ENCODE assay signal across 12 cellular contexts in the genomic region with DNA sequence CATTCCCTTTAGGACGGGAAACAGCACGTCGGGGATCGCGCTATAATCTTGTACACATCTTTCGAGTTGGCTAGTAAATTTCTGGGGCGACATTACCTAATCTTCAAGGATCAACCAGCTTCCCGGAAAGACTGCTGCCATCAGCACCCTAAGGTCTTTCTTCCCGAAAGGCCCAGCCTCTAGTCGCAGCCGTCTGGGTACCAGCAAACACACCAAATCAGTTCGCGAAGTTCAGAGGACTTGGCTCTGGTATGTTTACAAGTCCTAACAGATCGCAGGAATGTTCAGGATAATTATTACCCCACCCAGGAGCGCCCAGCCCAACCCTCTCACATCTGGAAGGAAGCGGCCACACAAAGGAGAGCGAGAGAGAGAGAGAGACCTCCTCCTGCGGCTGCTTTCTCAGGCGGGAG.
A peak's percentile ranks its signal among the peaks of the same experiment; 100 is the strongest.
DNase-seq lines count a peak whose midpoint lies in the region; ATAC-seq and TF ChIP-seq lines count a peak whose summit lies in the region.
"Had no signal": no experiment of that assay in that cellular context is flagged by ENCODE, and none has a peak within 500 bp of the region (broad histone marks: within the 10 kb centered on the region; RNA-seq: fewer than 3 reads in every experiment).

No MANE protein-coding gene starts in this region.

- H2AFZ ChIP-seq in hepatocyte: peak overlapping the region; percentile 48

- H3K4me3 Mint-ChIP-seq in activated T-helper 2 cell treated with anti-CD3 and anti-CD28 coated beads, Interferon-gamma antibody, Interleukin-2, Interleukin-4, amounts not matched to agents 10 μg/mL and 5 μg/mL and 100 μg/mL, durations not matched to agents 14 hours and 24 hours and 36 hours (ENCODE audit: low read depth): no peak overlapping the region
- H3K4me3 Mint-ChIP-seq: activated T-helper 17 cell treated with anti-CD3 and anti-CD28 coated beads, Interleukin-2, amount 50 U/mL, for 72 hours; CD8-positive, alpha-beta T cell had no signal

- no peaks in the 10 kb centered on the region for H3K36me3 Mint-ChIP-seq in activated T-helper 2 cell treated with anti-CD3 and anti-CD28 coated beads, Interferon-gamma antibody, Interleukin-2, Interleukin-4, amounts not matched to agents 10 μg/mL and 5 μg/mL and 100 μg/mL, durations not matched to agents 14 hours and 24 hours and 36 hours (ENCODE audit: low read depth)
- H3K36me3 Mint-ChIP-seq: CD8-positive, alpha-beta T cell had no signal

- peaks cover 59% of the 10 kb centered on the region for H3K27me3 ChIP-seq in hepatocyte
- H3K27me3 ChIP-seq: testis had no signal

- peak overlapping the region; percentile 83 for H3K4me2 ChIP-seq in hepatocyte

- TF ChIP-seq CTCF in GM13977 (IDR thresholded peaks at IDR 0.05; ENCODE audit: extremely low read depth, insufficient read depth, missing control alignments): no peak
- no peak for TF ChIP-seq CTCF in hepatocyte (IDR thresholded peaks at IDR 0.05; ENCODE audit: poor library complexity)

- H3K36me3 ChIP-seq in hepatocyte (replicated peaks; ENCODE audit: insufficient read depth, low read depth): no peaks in the 10 kb centered on the region

- intact Hi-C loops in activated T-helper 2 cell treated with anti-CD3 and anti-CD28 coated beads, Interferon-gamma antibody, Interleukin-2, Interleukin-4, amounts not matched to agents 10 μg/mL and 5 μg/mL and 100 μg/mL, durations not matched to agents 14 hours and 24 hours and 36 hours (cut with micrococcal nuclease): no loop called here

- peaks cover 5% of the 10 kb centered on the region for H3K4me1 Mint-ChIP-seq in activated T-helper 2 cell treated with anti-CD3 and anti-CD28 coated beads, Interferon-gamma antibody, Interleukin-2, Interleukin-4, amounts not matched to agents 10 μg/mL and 5 μg/mL and 100 μg/mL, durations not matched to agents 14 hours and 24 hours and 36 hours (ENCODE audit: low read depth)
- H3K4me1 Mint-ChIP-seq: activated T-helper 17 cell treated with anti-CD3 and anti-CD28 coated beads, Interleukin-2, amount 50 U/mL, for 72 hours had no signal

- no peak for ATAC-seq in GM21526 (IDR thresholded peaks at IDR 0.05; ENCODE audit: low FRiP score, unreplicated experiment)
- ATAC-seq: activated T-helper 17 cell treated with anti-CD3 and anti-CD28 coated beads, Interleukin-2, amount 50 U/mL, for 72 hours; CD8-positive, alpha-beta T cell; HCT116 had no signal

- in situ Hi-C loops in GM13977 (cut with MboI; ENCODE audit: low pct_unique_long_range_greater_than_20kb, low sequenced_read_pairs, unreplicated experiment): no loop called here

- DNase-seq in GM13977 (ENCODE audit: low spot score) (peak; percentile 21), astrocyte of the hippocampus (ENCODE audit: low read depth, low spot score) (peak; percentile 5), hepatocyte (ENCODE audit: low spot score) (peak; percentile 31), renal cortical epithelial cell (ENCODE audit: low read depth) (peak; percentile 26), pons (ENCODE audit: low spot score) (no peak)
- no peak for DNase-seq in activated T-helper 2 cell treated with anti-CD3 and anti-CD28 coated beads, Interferon-gamma antibody, Interleukin-2, Interleukin-4, amounts not matched to agents 10 μg/mL and 5 μg/mL and 100 μg/mL, durations not matched to agents 14 hours and 24 hours and 36 hours (ENCODE audit: low spot score)
- DNase-seq in stimulated activated CD4-positive, alpha-beta T cell treated with anti-CD3 and anti-CD28 coated beads, Interleukin-12 subunit alpha, Interleukin-12 subunit beta, amount 100 ng/mL, for 4 hours: no peak
- DNase-seq: CD8-positive, alpha-beta T cell had no signal

- H3K79me2 ChIP-seq in hepatocyte: peaks cover 7% of the 10 kb centered on the region

- peak overlapping the region; percentile 60 for H3K4me3 ChIP-seq in hepatocyte

- H3K27ac ChIP-seq in hepatocyte: peak overlapping the region; percentile 15
- H3K27ac ChIP-seq: testis had no signal

- no peak overlapping the region for H3K27ac Mint-ChIP-seq in activated T-helper 2 cell treated with anti-CD3 and anti-CD28 coated beads, Interferon-gamma antibody, Interleukin-2, Interleukin-4, amounts not matched to agents 10 μg/mL and 5 μg/mL and 100 μg/mL, durations not matched to agents 14 hours and 24 hours and 36 hours
- H3K27ac Mint-ChIP-seq: activated T-helper 17 cell treated with anti-CD3 and anti-CD28 coated beads, Interleukin-2, amount 50 U/mL, for 72 hours; CD8-positive, alpha-beta T cell had no signal

- H3K27me3 Mint-ChIP-seq in activated T-helper 2 cell treated with anti-CD3 and anti-CD28 coated beads, Interferon-gamma antibody, Interleukin-2, Interleukin-4, amounts not matched to agents 10 μg/mL and 5 μg/mL and 100 μg/mL, durations not matched to agents 14 hours and 24 hours and 36 hours (ENCODE audit: low read depth): peaks cover 28% of the 10 kb centered on the region

- no peaks in the 10 kb centered on the region for H3K9me3 Mint-ChIP-seq in activated T-helper 2 cell treated with anti-CD3 and anti-CD28 coated beads, Interferon-gamma antibody, Interleukin-2, Interleukin-4, amounts not matched to agents 10 μg/mL and 5 μg/mL and 100 μg/mL, durations not matched to agents 14 hours and 24 hours and 36 hours
- H3K9me3 Mint-ChIP-seq: activated T-helper 17 cell treated with anti-CD3 and anti-CD28 coated beads, Interleukin-2, amount 50 U/mL, for 72 hours; CD8-positive, alpha-beta T cell had no signal

- H3K9me2 ChIP-seq in hepatocyte (replicated peaks; ENCODE audit: insufficient read depth): no peaks in the 10 kb centered on the region

- H3K4me1 ChIP-seq in hepatocyte (ENCODE audit: insufficient read depth): peaks cover 8% of the 10 kb centered on the region

- no peaks in the 10 kb centered on the region for H4K20me1 ChIP-seq in hepatocyte (ENCODE audit: insufficient read depth, poor library complexity, severe bottlenecking)

- no peaks in the 10 kb centered on the region for H3K9me3 ChIP-seq in hepatocyte (ENCODE audit: low read depth)
- H3K9me3 ChIP-seq: testis had no signal

- 16% methylated on average over 19 of the region's 19 CpGs for WGBS in hepatocyte (ENCODE audit: low lambda C conversion rate, missing lambda C conversion rate)

Comparison
In these comparisons a context has a peak if more than half of its experiments do, and no peak if none do; other contexts are left out.
1. DNase-seq: peak in GM13977 (single experiment), astrocyte of the hippocampus (single experiment), hepatocyte (single experiment) and renal cortical epithelial cell (single experiment); none in activated T-helper 2 cell treated with anti-CD3 and anti-CD28 coated beads, Interferon-gamma antibody, Interleukin-2, Interleukin-4, amounts not matched to agents 10 μg/mL and 5 μg/mL and 100 μg/mL, durations not matched to agents 14 hours and 24 hours and 36 hours (single experiment), stimulated activated CD4-positive, alpha-beta T cell treated with anti-CD3 and anti-CD28 coated beads, Interleukin-12 subunit alpha, Interleukin-12 subunit beta, amount 100 ng/mL, for 4 hours (single experiment) and pons (single experiment).